Comparison of ENCODE assay signal across 11 cellular contexts in genomic region chr1:153546796-153547559, GRCh38. TPM values are rescaled to one million over a fixed set of nuclear protein-coding genes. Genes with fewer than 3 reads are reported as not detected.
A peak's percentile ranks its signal among the peaks of the same experiment; 100 is the strongest.
DNase-seq lines count a peak whose midpoint lies in the region; ATAC-seq and TF ChIP-seq lines count a peak whose summit lies in the region.
"Had no signal": no experiment of that assay in that cellular context is flagged by ENCODE, and none has a peak within 500 bp of the region (broad histone marks: within the 10 kb centered on the region; RNA-seq: fewer than 3 reads in every experiment).

No MANE protein-coding gene starts in this region.

- H3F3A ChIP-seq in smooth muscle cell (ENCODE audit: low read depth), result peaks cover 8% of the 10 kb centered on the region

- 58% methylated on average over 13 of the region's 14 CpGs for WGBS in smooth muscle cell (ENCODE audit: low lambda C conversion rate)

- H3K9ac ChIP-seq in OCI-LY3 (ENCODE audit: low read length), result no peak overlapping the region
- no peak overlapping the region for H3K9ac ChIP-seq in fibroblast of lung (ENCODE audit: insufficient read depth, low read length)
- no peak overlapping the region for H3K9ac ChIP-seq in smooth muscle cell (ENCODE audit: low read depth)

- H3K79me2 ChIP-seq in OCI-LY3 (ENCODE audit: low read length) (no peaks in the 10 kb centered on the region), fibroblast of lung (ENCODE audit: control insufficient read depth, insufficient read depth, low read length) (peaks cover 8% of the 10 kb centered on the region), smooth muscle cell (ENCODE audit: low read depth) (no peaks in the 10 kb centered on the region)

- no peaks in the 10 kb centered on the region for H4K20me1 ChIP-seq in OCI-LY3 (ENCODE audit: insufficient read depth, low read length)
- no peaks in the 10 kb centered on the region for H4K20me1 ChIP-seq in fibroblast of lung (ENCODE audit: control insufficient read depth, extremely low read depth, insufficient read depth, low read length)
- no peaks in the 10 kb centered on the region for H4K20me1 ChIP-seq in smooth muscle cell (ENCODE audit: low read depth)

- H3K4me2 ChIP-seq in OCI-LY3 (ENCODE audit: low read length), result peak overlapping the region; percentile 83
- peak overlapping the region; percentile 77 for H3K4me2 ChIP-seq in fibroblast of lung (ENCODE audit: extremely low read depth, insufficient read depth, low read length)
- peak overlapping the region; percentile 84 for H3K4me2 ChIP-seq in smooth muscle cell

- H3K36me3 ChIP-seq in OCI-LY3 (replicated peaks; ENCODE audit: low read depth, low read length), result peaks cover 14% of the 10 kb centered on the region
- H3K36me3 ChIP-seq in fibroblast of lung (ENCODE audit: control insufficient read depth, insufficient read depth, low read length), result no peaks in the 10 kb centered on the region
- H3K36me3 ChIP-seq in smooth muscle cell (ENCODE audit: low read depth), result no peaks in the 10 kb centered on the region

- no peaks in the 10 kb centered on the region for H3K27me3 ChIP-seq in OCI-LY3 (ENCODE audit: low read depth, low read length)
- H3K27me3 ChIP-seq in fibroblast of lung (ENCODE audit: control insufficient read depth, insufficient read depth, low read length), result no peaks in the 10 kb centered on the region
- no peaks in the 10 kb centered on the region for H3K27me3 ChIP-seq in smooth muscle cell (ENCODE audit: low read depth)

- no peak overlapping the region for H2AFZ ChIP-seq in OCI-LY3 (ENCODE audit: low read depth, low read length)
- no peak overlapping the region for H2AFZ ChIP-seq in fibroblast of lung (ENCODE audit: low read length)
- H2AFZ ChIP-seq in smooth muscle cell (ENCODE audit: low read depth), result no peak overlapping the region

- H3K4me3 ChIP-seq in OCI-LY3 (ENCODE audit: low read length), result no peak overlapping the region
- H3K4me3 ChIP-seq in fibroblast of lung (replicated peaks in 1 of 4; ENCODE audit: control extremely low read depth in 1 of 4, insufficient read depth in 1 of 4, low read depth in 3 of 4, low read length in 4 of 4), result peak overlapping the region in 2 of 4 experiments; percentile 14 to 71
- H3K4me3 ChIP-seq in smooth muscle cell, result no peak overlapping the region

- no peak for ATAC-seq in GM19035 (IDR thresholded peaks at IDR 0.05; ENCODE audit: unreplicated experiment)

- no peak overlapping the region for H3K27ac ChIP-seq in OCI-LY3 (ENCODE audit: low read length)
- H3K27ac ChIP-seq in fibroblast of lung (ENCODE audit: insufficient read depth, low read length), result peak overlapping the region; percentile 84
- H3K27ac ChIP-seq in smooth muscle cell (ENCODE audit: low read depth), result peak overlapping the region; percentile 93

- DNase-seq in NCI-H2171 treated with DMSO at 0.1 percent for 48 hours (lab: John Stamatoyannopoulos, UW), result peak; percentile 56
- no peak for DNase-seq in NCI-H2171 (lab: John Stamatoyannopoulos, UW)
- no peak for DNase-seq in fibroblast of lung (ENCODE audit: low read depth in 2 of 2)
- DNase-seq in smooth muscle cell (lab: John Stamatoyannopoulos, UW; ENCODE audit: unreplicated experiment), result no peak
- DNase-seq in T-helper 9 cell, result no peak
- no peak for DNase-seq in inferior parietal cortex (ENCODE audit: extremely low spot score)
- DNase-seq: GOT3; stimulated activated CD4-positive, alpha-beta T cell treated with anti-CD3 and anti-CD28 coated beads, Interleukin-4, amount 100 ng/mL, for 4 hours had no signal

- H3K4me1 ChIP-seq in OCI-LY3 (ENCODE audit: low read length) (peaks cover 36% of the 10 kb centered on the region), fibroblast of lung (ENCODE audit: control insufficient read depth, extremely low read depth, insufficient read depth, low read length) (peaks cover 38% of the 10 kb centered on the region), smooth muscle cell (ENCODE audit: low read depth) (peaks cover 46% of the 10 kb centered on the region)

- no peak for TF ChIP-seq CTCF in OCI-LY3 (IDR thresholded peaks at IDR 0.05; ENCODE audit: low read depth, low read length)
- no peak for TF ChIP-seq CTCF in fibroblast of lung (conservative IDR thresholded peaks at IDR 0.05 in 1 of 2, IDR thresholded peaks at IDR 0.05 in 1 of 2; ENCODE audit: low read depth in 1 of 2, low read length in 2 of 2)
- no peak for TF ChIP-seq CTCF in smooth muscle cell (IDR thresholded peaks at IDR 0.05; ENCODE audit: borderline replicate concordance, insufficient read depth, poor library complexity, severe bottlenecking)

- H3K9me3 ChIP-seq in OCI-LY3 (ENCODE audit: insufficient read depth, low read length) (no peaks in the 10 kb centered on the region), fibroblast of lung (ENCODE audit: control insufficient read depth, insufficient read depth, low read depth, low read length) (no peaks in the 10 kb centered on the region), smooth muscle cell (replicated peaks; ENCODE audit: low read depth) (no peaks in the 10 kb centered on the region)

RNA-seq across cellular contexts. Expression of gene S100A4, which starts 1.4 kb away (rescaled TPM):
- total RNA-seq in fibroblast of lung (85.3 and 287 TPM in 2 replicates), smooth muscle cell (1,139 and 1,222 TPM in 2 replicates)
- polyA plus RNA-seq in fibroblast of lung (371 and 928 TPM in 2 replicates), smooth muscle cell (1,491 and 1,802 TPM in 2 replicates)
- polyA plus RNA-seq in fibroblast of lung (2012), result 543 and 1,139 TPM in 2 replicates
- polyA minus RNA-seq in fibroblast of lung (ENCODE audit: low replicate concordance), result 124 and 266 TPM in 2 replicates

RNA-seq across cellular contexts. Expression of gene S100A3, which starts 2.1 kb away (rescaled TPM):
- total RNA-seq in fibroblast of lung (1.8 and 6.8 TPM in 2 replicates), smooth muscle cell (11.2 and 13.9 TPM in 2 replicates)
- polyA plus RNA-seq in fibroblast of lung (11.5 and 14.8 TPM in 2 replicates), smooth muscle cell (18.0 and 19.8 TPM in 2 replicates)
- 13.0 and 17.9 TPM in 2 replicates for polyA plus RNA-seq in fibroblast of lung (2012)
- polyA minus RNA-seq in fibroblast of lung (ENCODE audit: low replicate concordance), result 18.6 and 45.0 TPM in 2 replicates

RNA-seq across cellular contexts. Expression of gene S100A5, which starts 6.2 kb away (rescaled TPM):
- total RNA-seq in fibroblast of lung (not detected in 2 replicates), smooth muscle cell (1.6 and 5.7 TPM in 2 replicates)
- polyA plus RNA-seq in fibroblast of lung (0.20 and 0.24 TPM in 2 replicates), smooth muscle cell (4.8 and 6.2 TPM in 2 replicates)
- polyA plus RNA-seq in fibroblast of lung (2012), result 0.55 and 0.76 TPM in 2 replicates
- polyA minus RNA-seq in fibroblast of lung (ENCODE audit: low replicate concordance), result not detected in 2 replicates
- total RNA-seq: lung microvascular endothelial cell had no signal

RNA-seq across cellular contexts. Expression of gene S100A6, which starts 11.2 kb away (rescaled TPM):
- total RNA-seq in fibroblast of lung (2,061 and 4,042 TPM in 2 replicates), smooth muscle cell (410 and 499 TPM in 2 replicates)
- polyA plus RNA-seq in fibroblast of lung (1,280 and 2,637 TPM in 2 replicates), smooth muscle cell (1,358 and 1,471 TPM in 2 replicates)
- polyA plus RNA-seq in fibroblast of lung (2012), result 5,317 and 10,273 TPM in 2 replicates
- 895 and 1,329 TPM in 2 replicates for polyA minus RNA-seq in fibroblast of lung (ENCODE audit: low replicate concordance)

RNA-seq across cellular contexts. Expression of gene S100A2, which starts 18.7 kb away (rescaled TPM):
- 1.5 and 3.6 TPM in 2 replicates for total RNA-seq in fibroblast of lung
- polyA plus RNA-seq in fibroblast of lung, result 4.8 and 10.3 TPM in 2 replicates
- polyA plus RNA-seq in fibroblast of lung (2012), result 10.9 and 22.6 TPM in 2 replicates
- polyA minus RNA-seq in fibroblast of lung (ENCODE audit: low replicate concordance), result 4.8 TPM in 1 of 2 replicates, not detected in the other
- 2.3 and 7.3 TPM in 2 replicates for total RNA-seq in smooth muscle cell
- polyA plus RNA-seq in smooth muscle cell, result 16.6 and 20.4 TPM in 2 replicates
